Comparison of ENCODE assay signal across 18 cellular contexts in the genomic region with DNA sequence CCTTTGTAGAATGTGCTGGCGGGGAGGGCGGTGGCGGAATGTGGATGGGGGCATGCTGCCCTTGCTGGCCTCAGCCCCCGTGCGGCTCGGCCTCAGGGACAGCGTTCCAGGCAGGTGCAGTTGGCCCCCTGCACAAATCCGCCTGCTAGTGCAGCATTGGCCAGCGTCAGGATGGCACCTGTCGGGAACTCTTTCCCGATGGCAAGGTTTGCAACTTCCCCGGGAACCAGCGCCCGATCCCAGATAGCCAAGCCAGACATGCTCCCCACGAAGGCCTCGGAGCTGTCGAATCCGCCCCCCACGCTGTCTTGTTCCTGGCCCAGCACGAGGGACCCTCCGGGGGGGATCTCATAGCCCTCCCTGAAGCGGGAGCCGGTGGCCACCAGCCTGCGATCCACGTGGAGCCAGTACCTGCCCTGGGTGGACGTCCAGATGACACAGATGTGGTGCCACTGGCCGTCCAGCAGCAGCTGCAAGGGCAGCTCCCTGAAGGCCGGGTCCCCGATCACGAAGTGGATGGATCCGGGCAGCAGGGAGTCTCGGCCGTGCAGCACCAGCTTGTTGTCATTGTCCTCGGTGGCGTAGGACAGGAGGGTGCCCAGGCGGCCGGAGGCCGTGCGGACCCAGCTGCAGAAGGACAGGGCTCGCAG. TPM values are rescaled to one million over a fixed set of nuclear protein-coding genes. Genes with fewer than 3 reads are reported as not detected.
A peak's percentile ranks its signal among the peaks of the same experiment; 100 is the strongest.
DNase-seq lines count a peak whose midpoint lies in the region; ATAC-seq, FAIRE-seq and TF ChIP-seq lines count a peak whose summit lies in the region.
"Had no signal": no experiment of that assay in that cellular context is flagged by ENCODE, and none has a peak within 500 bp of the region (broad histone marks: within the 10 kb centered on the region; RNA-seq: fewer than 3 reads in every experiment).

No MANE protein-coding gene starts in this region.

- H3K9me3 ChIP-seq in RWPE2 (ENCODE audit: severe bottlenecking), result no peaks in the 10 kb centered on the region
- H3K9me3 ChIP-seq in HepG2 (ENCODE audit: low read length), result no peaks in the 10 kb centered on the region
- H3K9me3 ChIP-seq in WERI-Rb-1 (ENCODE audit: severe bottlenecking), result no peaks in the 10 kb centered on the region
- H3K9me3 ChIP-seq: BLaER1 treated with 17β-estradiol and CSF1 and Interleukin-3, amounts not matched to agents 10 nM and 100 nM had no signal

- in situ Hi-C loops in HepG2 (cut with HindIII; ENCODE audit: extremely low pct_ligation_motif_present, low pct_unique_long_range_greater_than_20kb), result no loop called here

- no peak for TF ChIP-seq RAD21 in HepG2 (CRISPR knock-in tag; IDR thresholded peaks at IDR 0.05)

- no peak for ATAC-seq in RWPE2 (ENCODE audit: low read depth)
- peak; percentile 13; the same call in 1 of the 3 replicates for ATAC-seq in HepG2
- ATAC-seq in sciatic nerve, result peak; percentile 17
- no peak for ATAC-seq in HG02763 (IDR thresholded peaks at IDR 0.05; ENCODE audit: unreplicated experiment)
- ATAC-seq: GM12878, HCT116 had no signal

- DNase-seq in GM06990 (ENCODE audit: extremely low read depth, insufficient read length) (peak; percentile 9), RWPE2 (ENCODE audit: low spot score) (peak; percentile 61), HepG2 (ENCODE audit: low spot score) (no peak), sciatic nerve (ENCODE audit: low spot score) (no peak), NCI-H774 (lab: John Stamatoyannopoulos, UW) (no peak), GF-D8 (lab: John Stamatoyannopoulos, UW) (no peak), WERI-Rb-1 (no peak)
- DNase-seq: ACHN; CD4-positive, CD25-positive, alpha-beta regulatory T cell; DMS53 had no signal

- intact Hi-C loops in HepG2 (cut with micrococcal nuclease; ENCODE audit: unreplicated experiment), result no loop called here
- intact Hi-C loops in sciatic nerve (cut with DNase I), result no loop called here

- TF ChIP-seq CTCF in GM06990 (IDR thresholded peaks at IDR 0.05; ENCODE audit: insufficient read depth, low read length, poor library complexity, severe bottlenecking), result no peak
- TF ChIP-seq CTCF in RWPE2 (IDR thresholded peaks at IDR 0.05; ENCODE audit: poor library complexity, severe bottlenecking), result no peak
- no peak for TF ChIP-seq CTCF in HepG2 (CRISPR knock-in tag; IDR thresholded peaks at IDR 0.05)
- TF ChIP-seq CTCF in WERI-Rb-1 (IDR thresholded peaks at IDR 0.05; ENCODE audit: low read depth, low read length), result no peak

- no peaks in the 10 kb centered on the region for H3K27me3 ChIP-seq in GM06990 (replicated peaks; ENCODE audit: control insufficient read depth, insufficient read depth, low read length)
- no peaks in the 10 kb centered on the region for H3K27me3 ChIP-seq in RWPE2 (ENCODE audit: insufficient read depth, poor library complexity, severe bottlenecking)
- peaks cover 8 to 60% of the 10 kb centered on the region in 2 experiments for H3K27me3 ChIP-seq in HepG2 (ENCODE audit: control insufficient read depth in 1 of 2, insufficient read depth in 2 of 2, low read length in 2 of 2)
- H3K27me3 ChIP-seq in WERI-Rb-1 (ENCODE audit: insufficient read depth, low read depth, severe bottlenecking), result no peaks in the 10 kb centered on the region
- H3K27me3 ChIP-seq: BLaER1 treated with 17β-estradiol and CSF1 and Interleukin-3, amounts not matched to agents 10 nM and 100 nM had no signal

- H3K4me2 ChIP-seq in HepG2 (ENCODE audit: low read depth, low read length), result no peak overlapping the region
- H3K4me2 ChIP-seq: BLaER1 treated with 17β-estradiol and CSF1 and Interleukin-3, amounts not matched to agents 10 nM and 100 nM had no signal

- POLR2A ChIA-PET in HepG2 (lab: Yijun Ruan, JAX), result interaction anchor here (0.7 kb wide), 1 partner anchor 8 kb away, joined by 4 read pairs; no protein-coding TSS in a partner anchor

- no peak for TF ChIP-seq POLR2A in HepG2 (IDR thresholded peaks at IDR 0.05; ENCODE audit: insufficient read depth in 1 of 2, low read depth in 2 of 2, low read length in 2 of 2)

- WGBS in HepG2 (ENCODE audit: low lambda C conversion rate), result 64% methylated on average over 15 of the region's 40 CpGs

- BruUV-seq in HepG2 (replicated peaks; lab: Mats Ljungman, UMichigan), result no TSS peak

- H3K79me2 ChIP-seq in HepG2 (ENCODE audit: insufficient read depth, low read length), result no peaks in the 10 kb centered on the region

- H3K9ac ChIP-seq in HepG2 (ENCODE audit: insufficient read depth, low read depth, low read length), result no peak overlapping the region
- H3K9ac ChIP-seq: BLaER1 treated with 17β-estradiol and CSF1 and Interleukin-3, amounts not matched to agents 10 nM and 100 nM had no signal

- no peak for FAIRE-seq in HepG2 (lab: Jason Lieb, UNC)
- FAIRE-seq: GM12878, GM18507, H54 had no signal

- H3K4me3 ChIP-seq in GM06990 (replicated peaks; ENCODE audit: low read depth, low read length) (no peak overlapping the region), RWPE2 (ENCODE audit: severe bottlenecking) (no peak overlapping the region), HepG2 (replicated peaks in 1 of 3; ENCODE audit: insufficient read depth in 1 of 3, low read depth in 2 of 3, low read length in 3 of 3) (no peak overlapping the region), WERI-Rb-1 (ENCODE audit: low read depth, low read length) (no peak overlapping the region)
- H3K4me3 ChIP-seq: BLaER1 treated with 17β-estradiol and CSF1 and Interleukin-3, amounts not matched to agents 10 nM and 100 nM; GM12878 had no signal

- H3K27ac ChIP-seq in RWPE2 (ENCODE audit: poor library complexity, severe bottlenecking) (no peak overlapping the region), HepG2 (ENCODE audit: extremely low read length, insufficient read depth, low read length) (no peak overlapping the region), WERI-Rb-1 (no peak overlapping the region)
- H3K27ac ChIP-seq: BLaER1 treated with 17β-estradiol and CSF1 and Interleukin-3, amounts not matched to agents 10 nM and 100 nM had no signal

- TF ChIP-seq EP300 in HepG2 (IDR thresholded peaks at IDR 0.05; ENCODE audit: low read depth in 2 of 2, low read length in 2 of 2), result no peak
- TF ChIP-seq EP300 in HepG2 (CRISPR knock-in tag; IDR thresholded peaks at IDR 0.05; ENCODE audit: borderline replicate concordance), result no peak

- no peaks in the 10 kb centered on the region for H3K4me1 ChIP-seq in RWPE2 (ENCODE audit: insufficient read depth, poor library complexity, severe bottlenecking)
- H3K4me1 ChIP-seq in HepG2 (ENCODE audit: insufficient read depth, low read length), result peaks cover 9% of the 10 kb centered on the region; the same call in 1 of the 2 replicates

- H4K20me1 ChIP-seq in HepG2 (ENCODE audit: insufficient read depth, low read length), result no peaks in the 10 kb centered on the region
- H4K20me1 ChIP-seq: BLaER1 treated with 17β-estradiol and CSF1 and Interleukin-3, amounts not matched to agents 10 nM and 100 nM had no signal

- H2AFZ ChIP-seq in HepG2 (ENCODE audit: low read length), result no peak overlapping the region

- CTCF ChIA-PET in HepG2 (lab: Yijun Ruan, JAX; ENCODE audit: low intra/inter-chr PET ratio, low total read pairs), result no interaction called here

- no peaks in the 10 kb centered on the region for H3K36me3 ChIP-seq in GM06990 (ENCODE audit: control insufficient read depth, insufficient read depth, low read length)
- no peaks in the 10 kb centered on the region for H3K36me3 ChIP-seq in RWPE2 (ENCODE audit: low read depth)
- H3K36me3 ChIP-seq in HepG2 (replicated peaks in 1 of 2; ENCODE audit: control insufficient read depth in 1 of 2, insufficient read depth in 2 of 2, low read length in 2 of 2), result no peaks in the 10 kb centered on the region
- H3K36me3 ChIP-seq in WERI-Rb-1, result no peaks in the 10 kb centered on the region
- H3K36me3 ChIP-seq: BLaER1 treated with 17β-estradiol and CSF1 and Interleukin-3, amounts not matched to agents 10 nM and 100 nM had no signal

RNA-seq across cellular contexts. Expression of a gene that starts 2.8 kb away (rescaled TPM):
- total RNA-seq in HepG2 (2016; rRNA removed; fragmentation: Illumina TruSeq; extraction: Trizol), result not detected in 2 replicates
- total RNA-seq in HepG2 (2016; cell fraction: cytosol; rRNA removed; fragmentation: Illumina TruSeq; extraction: Trizol; ENCODE audit: low read depth), result not detected in 2 replicates
- total RNA-seq in HepG2 (2016; cell fraction: insoluble cytoplasmic fraction; rRNA removed; fragmentation: Illumina TruSeq; extraction: Trizol), result not detected in 2 replicates
- not detected in 2 replicates for total RNA-seq in HepG2 (2016; cell fraction: membrane; rRNA removed; fragmentation: Illumina TruSeq; extraction: Trizol)
- not detected in 2 replicates for total RNA-seq in HepG2 (2016; cell fraction: nucleus; rRNA removed; fragmentation: Illumina TruSeq; extraction: Trizol)
- 0.04 TPM in 1 of 2 replicates, not detected in the other for polyA plus RNA-seq in HepG2 (2011; rRNA removed)
- polyA plus RNA-seq in HepG2 (2011; cell fraction: cytosol; rRNA removed), result 0.04 TPM in 1 of 2 replicates, not detected in the other
- not detected in 2 replicates for polyA plus RNA-seq in HepG2 (2011; cell fraction: nucleus; rRNA removed)
- not detected in 2 replicates for polyA plus RNA-seq in HepG2 (2012)
- polyA plus RNA-seq in HepG2 (2016; cell fraction: cytosol; fragmentation: Illumina TruSeq; extraction: Trizol; ENCODE audit: low read depth), result not detected in 2 replicates
- not detected in 2 replicates for polyA plus RNA-seq in HepG2 (2016; cell fraction: insoluble cytoplasmic fraction; fragmentation: Illumina TruSeq; extraction: Trizol; ENCODE audit: low read depth)
- polyA plus RNA-seq in HepG2 (2016; cell fraction: membrane; fragmentation: Illumina TruSeq; extraction: Trizol; ENCODE audit: low read depth), result not detected in 2 replicates
- polyA plus RNA-seq in HepG2 (2016; cell fraction: nucleus; fragmentation: Illumina TruSeq; extraction: Trizol; ENCODE audit: insufficient read depth, low read depth), result not detected in 2 replicates
- polyA minus RNA-seq in HepG2 (2011; rRNA and poly(A)+ RNA removed; ENCODE audit: low replicate concordance), result not detected in 2 replicates
- polyA minus RNA-seq in HepG2 (2011; cell fraction: cytosol; rRNA and poly(A)+ RNA removed), result not detected in 2 replicates
- not detected in 2 replicates for polyA minus RNA-seq in HepG2 (2011; cell fraction: nucleus; rRNA and poly(A)+ RNA removed)
- total RNA-seq in sciatic nerve, result not detected
- total RNA-seq: A172; CD4-positive, CD25-positive, alpha-beta regulatory T cell; GM12878 had no signal
- polyA plus RNA-seq: CD4-positive, CD25-positive, alpha-beta regulatory T cell; GM12878 had no signal

RNA-seq across cellular contexts. Expression of a gene that starts 7.2 kb away (rescaled TPM):
- total RNA-seq in HepG2 (2016; rRNA removed; fragmentation: Illumina TruSeq; extraction: Trizol) (8.9 and 17.9 TPM in 2 replicates), sciatic nerve (27.9 TPM)
- 4.6 and 5.6 TPM in 2 replicates for total RNA-seq in HepG2 (2016; cell fraction: cytosol; rRNA removed; fragmentation: Illumina TruSeq; extraction: Trizol; ENCODE audit: low read depth)
- 8.4 and 19.3 TPM in 2 replicates for total RNA-seq in HepG2 (2016; cell fraction: insoluble cytoplasmic fraction; rRNA removed; fragmentation: Illumina TruSeq; extraction: Trizol)
- total RNA-seq in HepG2 (2016; cell fraction: membrane; rRNA removed; fragmentation: Illumina TruSeq; extraction: Trizol), result 5.9 and 7.0 TPM in 2 replicates
- total RNA-seq in HepG2 (2016; cell fraction: nucleus; rRNA removed; fragmentation: Illumina TruSeq; extraction: Trizol), result 21.0 and 26.7 TPM in 2 replicates
- 10.1 and 12.5 TPM in 2 replicates for polyA plus RNA-seq in HepG2 (2011; rRNA removed)
- polyA plus RNA-seq in HepG2 (2011; cell fraction: cytosol; rRNA removed), result 4.0 and 7.4 TPM in 2 replicates
- polyA plus RNA-seq in HepG2 (2011; cell fraction: nucleus; rRNA removed), result 188 and 244 TPM in 2 replicates
- polyA plus RNA-seq in HepG2 (2012), result 11.3 and 13.8 TPM in 2 replicates
- 1.7 and 2.3 TPM in 2 replicates for polyA plus RNA-seq in HepG2 (2016; cell fraction: cytosol; fragmentation: Illumina TruSeq; extraction: Trizol; ENCODE audit: low read depth)
- 9.6 and 13.7 TPM in 2 replicates for polyA plus RNA-seq in HepG2 (2016; cell fraction: insoluble cytoplasmic fraction; fragmentation: Illumina TruSeq; extraction: Trizol; ENCODE audit: low read depth)
- polyA plus RNA-seq in HepG2 (2016; cell fraction: membrane; fragmentation: Illumina TruSeq; extraction: Trizol; ENCODE audit: low read depth), result 2.9 and 3.2 TPM in 2 replicates
- polyA plus RNA-seq in HepG2 (2016; cell fraction: nucleus; fragmentation: Illumina TruSeq; extraction: Trizol; ENCODE audit: insufficient read depth, low read depth), result 87.0 and 87.4 TPM in 2 replicates
- 11.5 and 12.7 TPM in 2 replicates for polyA minus RNA-seq in HepG2 (2011; rRNA and poly(A)+ RNA removed; ENCODE audit: low replicate concordance)
- 6.3 and 9.0 TPM in 2 replicates for polyA minus RNA-seq in HepG2 (2011; cell fraction: cytosol; rRNA and poly(A)+ RNA removed)
- polyA minus RNA-seq in HepG2 (2011; cell fraction: nucleus; rRNA and poly(A)+ RNA removed), result 18.6 and 19.7 TPM in 2 replicates

RNA-seq across cellular contexts. Expression of a gene that starts 11.1 kb away (rescaled TPM):
- 9.8 and 25.1 TPM in 2 replicates for total RNA-seq in HepG2 (2016; rRNA removed; fragmentation: Illumina TruSeq; extraction: Trizol)
- total RNA-seq in HepG2 (2016; cell fraction: cytosol; rRNA removed; fragmentation: Illumina TruSeq; extraction: Trizol; ENCODE audit: low read depth), result 8.5 and 9.5 TPM in 2 replicates
- total RNA-seq in HepG2 (2016; cell fraction: insoluble cytoplasmic fraction; rRNA removed; fragmentation: Illumina TruSeq; extraction: Trizol), result 6.2 and 24.1 TPM in 2 replicates
- 6.7 and 7.5 TPM in 2 replicates for total RNA-seq in HepG2 (2016; cell fraction: membrane; rRNA removed; fragmentation: Illumina TruSeq; extraction: Trizol)
- total RNA-seq in HepG2 (2016; cell fraction: nucleus; rRNA removed; fragmentation: Illumina TruSeq; extraction: Trizol), result 22.9 and 27.4 TPM in 2 replicates
- polyA plus RNA-seq in HepG2 (2011; rRNA removed), result 24.6 and 33.6 TPM in 2 replicates
- 11.6 and 26.3 TPM in 2 replicates for polyA plus RNA-seq in HepG2 (2011; cell fraction: cytosol; rRNA removed)
- polyA plus RNA-seq in HepG2 (2011; cell fraction: nucleus; rRNA removed), result 413 and 489 TPM in 2 replicates
- polyA plus RNA-seq in HepG2 (2012), result 30.8 and 56.7 TPM in 2 replicates
- polyA plus RNA-seq in HepG2 (2016; cell fraction: cytosol; fragmentation: Illumina TruSeq; extraction: Trizol; ENCODE audit: low read depth), result 1.7 and 1.8 TPM in 2 replicates
- 6.7 and 9.1 TPM in 2 replicates for polyA plus RNA-seq in HepG2 (2016; cell fraction: insoluble cytoplasmic fraction; fragmentation: Illumina TruSeq; extraction: Trizol; ENCODE audit: low read depth)
- polyA plus RNA-seq in HepG2 (2016; cell fraction: membrane; fragmentation: Illumina TruSeq; extraction: Trizol; ENCODE audit: low read depth), result 3.8 and 6.1 TPM in 2 replicates
- 78.0 and 79.0 TPM in 2 replicates for polyA plus RNA-seq in HepG2 (2016; cell fraction: nucleus; fragmentation: Illumina TruSeq; extraction: Trizol; ENCODE audit: insufficient read depth, low read depth)
- 47.8 and 83.3 TPM in 2 replicates for polyA minus RNA-seq in HepG2 (2011; rRNA and poly(A)+ RNA removed; ENCODE audit: low replicate concordance)
- 15.7 and 20.3 TPM in 2 replicates for polyA minus RNA-seq in HepG2 (2011; cell fraction: cytosol; rRNA and poly(A)+ RNA removed)
- 46.9 and 49.4 TPM in 2 replicates for polyA minus RNA-seq in HepG2 (2011; cell fraction: nucleus; rRNA and poly(A)+ RNA removed)
- total RNA-seq in sciatic nerve, result 67.0 TPM

RNA-seq across cellular contexts. Expression of a gene that starts 41.6 kb away (rescaled TPM):
- total RNA-seq in HepG2 (2016; rRNA removed; fragmentation: Illumina TruSeq; extraction: Trizol) (1.5 and 1.8 TPM in 2 replicates), sciatic nerve (3.3 TPM)
- 0.61 and 0.79 TPM in 2 replicates for total RNA-seq in HepG2 (2016; cell fraction: cytosol; rRNA removed; fragmentation: Illumina TruSeq; extraction: Trizol; ENCODE audit: low read depth)
- 1.4 and 1.7 TPM in 2 replicates for total RNA-seq in HepG2 (2016; cell fraction: insoluble cytoplasmic fraction; rRNA removed; fragmentation: Illumina TruSeq; extraction: Trizol)
- 0.83 and 1.1 TPM in 2 replicates for total RNA-seq in HepG2 (2016; cell fraction: membrane; rRNA removed; fragmentation: Illumina TruSeq; extraction: Trizol)
- 0.31 TPM in 1 of 2 replicates, not detected in the other for total RNA-seq in HepG2 (2016; cell fraction: nucleus; rRNA removed; fragmentation: Illumina TruSeq; extraction: Trizol)
- polyA plus RNA-seq in HepG2 (2011; rRNA removed), result 0.84 and 0.92 TPM in 2 replicates
- 0.24 and 0.56 TPM in 2 replicates for polyA plus RNA-seq in HepG2 (2011; cell fraction: cytosol; rRNA removed)
- polyA plus RNA-seq in HepG2 (2011; cell fraction: nucleus; rRNA removed), result 2.1 and 2.4 TPM in 2 replicates
- polyA plus RNA-seq in HepG2 (2012), result 0.48 and 1.2 TPM in 2 replicates
- polyA plus RNA-seq in HepG2 (2016; cell fraction: cytosol; fragmentation: Illumina TruSeq; extraction: Trizol; ENCODE audit: low read depth), result 0.92 and 1.0 TPM in 2 replicates
- 0.65 and 1.6 TPM in 2 replicates for polyA plus RNA-seq in HepG2 (2016; cell fraction: insoluble cytoplasmic fraction; fragmentation: Illumina TruSeq; extraction: Trizol; ENCODE audit: low read depth)
- 0.45 and 0.71 TPM in 2 replicates for polyA plus RNA-seq in HepG2 (2016; cell fraction: membrane; fragmentation: Illumina TruSeq; extraction: Trizol; ENCODE audit: low read depth)
- polyA plus RNA-seq in HepG2 (2016; cell fraction: nucleus; fragmentation: Illumina TruSeq; extraction: Trizol; ENCODE audit: insufficient read depth, low read depth), result 2.3 and 3.5 TPM in 2 replicates
- not detected in 2 replicates for polyA minus RNA-seq in HepG2 (2011; rRNA and poly(A)+ RNA removed; ENCODE audit: low replicate concordance)
- not detected in 2 replicates for polyA minus RNA-seq in HepG2 (2011; cell fraction: cytosol; rRNA and poly(A)+ RNA removed)
- 0.12 and 0.26 TPM in 2 replicates for polyA minus RNA-seq in HepG2 (2011; cell fraction: nucleus; rRNA and poly(A)+ RNA removed)
- total RNA-seq: HT-29 had no signal
- polyA plus RNA-seq: CD4-positive, CD25-positive, alpha-beta regulatory T cell had no signal

RNA-seq across cellular contexts. Expression of a gene that starts 47.5 kb away (rescaled TPM):
- total RNA-seq in HepG2 (2016; rRNA removed; fragmentation: Illumina TruSeq; extraction: Trizol), result not detected in 2 replicates
- total RNA-seq in HepG2 (2016; cell fraction: cytosol; rRNA removed; fragmentation: Illumina TruSeq; extraction: Trizol; ENCODE audit: low read depth), result not detected in 2 replicates
- total RNA-seq in HepG2 (2016; cell fraction: insoluble cytoplasmic fraction; rRNA removed; fragmentation: Illumina TruSeq; extraction: Trizol), result not detected in 2 replicates
- total RNA-seq in HepG2 (2016; cell fraction: membrane; rRNA removed; fragmentation: Illumina TruSeq; extraction: Trizol), result not detected in 2 replicates
- total RNA-seq in HepG2 (2016; cell fraction: nucleus; rRNA removed; fragmentation: Illumina TruSeq; extraction: Trizol), result not detected in 2 replicates
- polyA plus RNA-seq in HepG2 (2011; rRNA removed), result not detected in 2 replicates
- not detected in 2 replicates for polyA plus RNA-seq in HepG2 (2011; cell fraction: cytosol; rRNA removed)
- not detected in 2 replicates for polyA plus RNA-seq in HepG2 (2011; cell fraction: nucleus; rRNA removed)
- not detected in 2 replicates for polyA plus RNA-seq in HepG2 (2012)
- not detected in 2 replicates for polyA plus RNA-seq in HepG2 (2016; cell fraction: cytosol; fragmentation: Illumina TruSeq; extraction: Trizol; ENCODE audit: low read depth)
- polyA plus RNA-seq in HepG2 (2016; cell fraction: insoluble cytoplasmic fraction; fragmentation: Illumina TruSeq; extraction: Trizol; ENCODE audit: low read depth), result not detected in 2 replicates
- polyA plus RNA-seq in HepG2 (2016; cell fraction: membrane; fragmentation: Illumina TruSeq; extraction: Trizol; ENCODE audit: low read depth), result not detected in 2 replicates
- not detected in 2 replicates for polyA plus RNA-seq in HepG2 (2016; cell fraction: nucleus; fragmentation: Illumina TruSeq; extraction: Trizol; ENCODE audit: insufficient read depth, low read depth)
- polyA minus RNA-seq in HepG2 (2011; rRNA and poly(A)+ RNA removed; ENCODE audit: low replicate concordance), result not detected in 2 replicates
- not detected in 2 replicates for polyA minus RNA-seq in HepG2 (2011; cell fraction: cytosol; rRNA and poly(A)+ RNA removed)
- not detected in 2 replicates for polyA minus RNA-seq in HepG2 (2011; cell fraction: nucleus; rRNA and poly(A)+ RNA removed)
- 20.4 TPM for total RNA-seq in sciatic nerve
- total RNA-seq: A172 had no signal

Comparison
In these comparisons a context has a peak if more than half of its experiments do, and no peak if none do; other contexts are left out.
1. DNase-seq: peak in GM06990 (single experiment) and RWPE2 (single experiment); none in HepG2 (single experiment), sciatic nerve (single experiment), NCI-H774 (single experiment), GF-D8 (single experiment) and WERI-Rb-1 (single experiment).
2. ATAC-seq: peak in HepG2 (single experiment) and sciatic nerve (single experiment); none in RWPE2 (single experiment) and HG02763 (single experiment).